In the genomic region with DNA sequence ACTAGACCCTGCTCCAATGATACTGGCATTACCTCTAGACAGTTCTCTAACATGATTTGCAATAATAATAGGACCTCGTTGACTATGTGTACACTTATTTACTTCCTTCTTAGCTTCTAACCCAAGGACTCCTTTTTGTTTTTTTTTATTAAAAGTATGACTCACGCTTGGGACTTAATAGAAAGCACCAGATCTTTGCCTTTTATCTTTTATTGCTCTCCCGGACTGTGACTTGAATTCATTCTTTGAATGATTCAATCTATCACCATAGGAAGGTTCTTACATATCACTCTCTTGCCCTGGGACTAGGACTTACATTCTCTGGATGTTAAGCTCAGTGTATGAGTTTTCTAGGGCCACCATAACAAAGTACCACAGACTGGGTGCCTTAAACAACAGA, we compare ENCODE assay signal across 18 cellular contexts. TPM values are rescaled to one million over a fixed set of nuclear protein-coding genes. Genes with fewer than 3 reads are reported as not detected.
"Had no signal": no experiment of that assay in that cellular context is flagged by ENCODE, and none has a peak within 500 bp of the region (broad histone marks: within the 10 kb centered on the region; RNA-seq: fewer than 3 reads in every experiment).

No MANE protein-coding gene starts in this region.

- H3K9ac ChIP-seq: parathyroid adenoma had no signal

- H2AFZ ChIP-seq: parathyroid adenoma had no signal

- ATAC-seq: activated T-cell treated with anti-CD3 and anti-CD28 coated beads, Interleukin-2, amount 50 U/mL, for 72 hours; esophagus mucosa; left lobe of liver had no signal

- DNase-seq: activated CD4-positive, alpha-beta T cell treated with anti-CD3 and anti-CD28 coated beads, Interleukin-2, amount 50 U/mL, for 1 hour; activated CD4-positive, CD25-positive, alpha-beta regulatory T cell treated with anti-CD3 and anti-CD28 coated beads, Interleukin-2, amount 50 U/mL, for 72 hours; activated effector memory CD4-positive, alpha-beta T cell treated with anti-CD3 and anti-CD28 coated beads, Interleukin-2, amount 50 U/mL, for 16 hours; activated naive CD4-positive, alpha-beta T cell treated with anti-CD3 and anti-CD28 coated beads, Interleukin-2, amount 50 U/mL, for 16 hours; activated T-cell treated with anti-CD3 and anti-CD28 coated beads, Interleukin-2, amount 50 U/mL, for 72 hours; aorta; brain microvascular endothelial cell; kidney; midbrain; stimulated activated naive CD4-positive, alpha-beta T cell; tibial artery had no signal

- H3K27ac ChIP-seq: brain microvascular endothelial cell, coronary artery, parathyroid adenoma, tibial artery had no signal

- H3K79me2 ChIP-seq: parathyroid adenoma had no signal

- H3K27me3 ChIP-seq: brain microvascular endothelial cell, tibial artery had no signal

- H3K4me1 ChIP-seq: parathyroid adenoma, tibial artery had no signal

- H3K4me3 ChIP-seq: coronary artery, tibial artery had no signal

- H3K36me3 ChIP-seq: brain microvascular endothelial cell, tibial artery had no signal

RNA-seq across cellular contexts. Expression of a gene that starts 9.0 kb away (rescaled TPM):
- total RNA-seq: activated CD8-positive, alpha-beta memory T cell treated with anti-CD3 and anti-CD28 coated beads for 36 hours; activated T-cell treated with anti-CD3 and anti-CD28 coated beads, Interleukin-2, amount 50 U/mL, for 72 hours; esophagus mucosa; T-helper 1 cell treated with Interleukin-12 subunit alpha and Interleukin-12 subunit beta and Interleukin-4 antibody, amounts not matched to agents 30 ng/mL and 1 ng/mL, for 36 hours; urinary bladder had no signal
